1 cellular context compared by ENCODE assay signal in genomic region chr1:50604580-50604979, GRCh38.
TF ChIP-seq lines count a peak whose summit lies in the region.

No MANE protein-coding gene starts in this region.

TF ChIP-seq in GM12878, 131 proteins besides CTCF, POLR2A, EP300 and RAD21:
- TF ChIP-seq MYC (IDR thresholded peaks at IDR 0.05; ENCODE audit: insufficient read depth, insufficient read length, insufficient replicate concordance, low read length, severe bottlenecking), result no peak
TF ChIP-seq in GM12878: peak in this region for 0.
